20 cellular contexts compared by ENCODE assay signal in the genomic region with DNA sequence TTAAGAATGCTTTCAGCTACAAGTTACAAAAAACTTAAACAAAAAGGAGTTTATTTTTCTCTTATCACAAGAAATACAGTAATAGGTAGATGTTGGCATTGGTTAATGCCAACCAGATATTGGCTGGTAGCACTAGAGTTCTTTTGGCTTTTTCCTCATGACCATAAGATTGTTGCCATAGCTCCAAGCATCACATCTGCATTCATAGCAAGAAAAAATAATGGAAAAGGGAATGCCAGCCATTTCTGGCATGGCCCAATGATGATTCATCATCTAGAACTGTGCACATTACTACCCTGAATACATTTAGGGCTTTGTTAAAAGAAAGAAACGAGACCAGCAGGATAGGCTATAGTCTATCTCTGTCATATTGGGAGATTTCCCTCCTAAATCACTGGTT.
"Had no signal": no experiment of that assay in that cellular context is flagged by ENCODE, and none has a peak within 500 bp of the region (broad histone marks: within the 10 kb centered on the region; RNA-seq: fewer than 3 reads in every experiment).

No MANE protein-coding gene starts in this region.

- ATAC-seq: activated naive CD8-positive, alpha-beta T cell treated with anti-CD3 and anti-CD28 coated beads, Interleukin-2, amount 50 U/mL, for 24 hours; activated T-helper 17 cell treated with anti-CD3 and anti-CD28 coated beads, Interleukin-2, amount 50 U/mL, for 72 hours; stimulated activated naive CD8-positive, alpha-beta T cell treated with anti-CD3 and anti-CD28 coated beads, Interleukin-15, amount 100 ng/mL, for 72 hours; T-cell had no signal

- H3K4me3 ChIP-seq: ascending aorta, breast epithelium, neural progenitor cell, sigmoid colon, thyroid gland, uterus had no signal

- H3K9me3 ChIP-seq: ascending aorta, breast epithelium, sigmoid colon, thyroid gland, uterus had no signal

- DNase-seq: activated CD4-positive, alpha-beta T cell treated with anti-CD3 and anti-CD28 coated beads, Interleukin-2, amount 50 U/mL, for 4 hours; activated CD4-positive, CD25-positive, alpha-beta regulatory T cell treated with anti-CD3 and anti-CD28 coated beads, Interleukin-2, amount 50 U/mL, for 72 hours; activated naive CD4-positive, alpha-beta T cell treated with anti-CD3 and anti-CD28 coated beads for 36 hours; activated naive CD8-positive, alpha-beta T cell treated with anti-CD3 and anti-CD28 coated beads, Interleukin-2, amount 50 U/mL, for 24 hours; cerebellar nuclear complex; dermis blood vessel endothelial cell; glutamatergic neuron; mammary epithelial cell; naive B cell; sigmoid colon; stimulated activated CD4-positive, alpha-beta T cell treated with anti-CD3 and anti-CD28 coated beads, Interleukin-1b, Interleukin-23, amount 100 ng/mL, for 48 hours; stimulated activated naive CD8-positive, alpha-beta T cell treated with anti-CD3 and anti-CD28 coated beads, Interleukin-15, amount 100 ng/mL, for 72 hours; T-cell; T-helper 9 cell; thyroid gland; uterus had no signal

- H3K4me1 ChIP-seq: ascending aorta, breast epithelium, thyroid gland, uterus had no signal

- H3K4me2 ChIP-seq: neural progenitor cell had no signal

- H3K27ac ChIP-seq: ascending aorta, neural progenitor cell had no signal

- H3K27me3 ChIP-seq: ascending aorta, breast epithelium, neural progenitor cell, sigmoid colon, thyroid gland, uterus had no signal

- H3K36me3 ChIP-seq: ascending aorta, breast epithelium, neural progenitor cell, sigmoid colon, thyroid gland, uterus had no signal

- H3K9ac ChIP-seq: neural progenitor cell had no signal

- H2AFZ ChIP-seq: neural progenitor cell had no signal
